In genomic region chr14:30214456-30215090, GRCh38 we compare ENCODE assay signal across 8 cellular contexts.
DNase-seq lines count a peak whose midpoint lies in the region; ATAC-seq and TF ChIP-seq lines count a peak whose summit lies in the region.

No MANE protein-coding gene starts in this region.

- H3K4me3 Mint-ChIP-seq in activated CD8-positive, alpha-beta T cell treated with anti-CD3 and anti-CD28 coated beads for 36 hours: no peak overlapping the region
- H3K4me3 Mint-ChIP-seq in activated CD8-positive, alpha-beta T cell treated with anti-CD3 and anti-CD28 coated beads, Interleukin-2, amount 10 ng/mL, durations not matched to agents 7 days and 5 days: no peak overlapping the region
- H3K4me3 Mint-ChIP-seq in neural crest cell: no peak overlapping the region

- POLR2A ChIA-PET in activated CD8-positive, alpha-beta T cell treated with anti-CD3 and anti-CD28 coated beads for 36 hours (lab: Charles Lee): no interaction called here
- POLR2A ChIA-PET in activated CD8-positive, alpha-beta T cell treated with anti-CD3 and anti-CD28 coated beads, Interleukin-2, amount 10 ng/mL, durations not matched to agents 7 days and 5 days (lab: Charles Lee): no interaction called here

- H3K4me1 Mint-ChIP-seq in activated CD8-positive, alpha-beta T cell treated with anti-CD3 and anti-CD28 coated beads for 36 hours (ENCODE audit: low read depth): no peaks in the 10 kb centered on the region
- no peaks in the 10 kb centered on the region for H3K4me1 Mint-ChIP-seq in activated CD8-positive, alpha-beta T cell treated with anti-CD3 and anti-CD28 coated beads, Interleukin-2, amount 10 ng/mL, durations not matched to agents 7 days and 5 days (ENCODE audit: low read depth)
- H3K4me1 Mint-ChIP-seq in neural crest cell: no peaks in the 10 kb centered on the region

- no peak overlapping the region for H3K27ac Mint-ChIP-seq in activated CD8-positive, alpha-beta T cell treated with anti-CD3 and anti-CD28 coated beads for 36 hours
- no peak overlapping the region for H3K27ac Mint-ChIP-seq in activated CD8-positive, alpha-beta T cell treated with anti-CD3 and anti-CD28 coated beads, Interleukin-2, amount 10 ng/mL, durations not matched to agents 7 days and 5 days
- H3K27ac Mint-ChIP-seq in neural crest cell (ENCODE audit: unreplicated experiment): no peak overlapping the region

- intact Hi-C loops in activated CD8-positive, alpha-beta T cell treated with anti-CD3 and anti-CD28 coated beads for 36 hours (cut with micrococcal nuclease): loop anchor here (10.0 kb wide), 1 partner anchor 660 kb away; no protein-coding TSS in a partner anchor

- no peaks in the 10 kb centered on the region for H3K27me3 Mint-ChIP-seq in activated CD8-positive, alpha-beta T cell treated with anti-CD3 and anti-CD28 coated beads for 36 hours
- no peaks in the 10 kb centered on the region for H3K27me3 Mint-ChIP-seq in activated CD8-positive, alpha-beta T cell treated with anti-CD3 and anti-CD28 coated beads, Interleukin-2, amount 10 ng/mL, durations not matched to agents 7 days and 5 days (ENCODE audit: low read depth)
- no peaks in the 10 kb centered on the region for H3K27me3 Mint-ChIP-seq in neural crest cell (ENCODE audit: low read depth)

- no peak for ATAC-seq in activated CD8-positive, alpha-beta T cell treated with anti-CD3 and anti-CD28 coated beads for 36 hours
- no peak for ATAC-seq in activated CD8-positive, alpha-beta T cell treated with anti-CD3 and anti-CD28 coated beads, Interleukin-2, amount 10 ng/mL, durations not matched to agents 7 days and 5 days

- H3K4me3 ChIP-seq in epithelial cell of proximal tubule (ENCODE audit: low read depth, low read length): no peak overlapping the region

- no peaks in the 10 kb centered on the region for H3K36me3 Mint-ChIP-seq in activated CD8-positive, alpha-beta T cell treated with anti-CD3 and anti-CD28 coated beads for 36 hours (ENCODE audit: low read depth)
- H3K36me3 Mint-ChIP-seq in activated CD8-positive, alpha-beta T cell treated with anti-CD3 and anti-CD28 coated beads, Interleukin-2, amount 10 ng/mL, durations not matched to agents 7 days and 5 days (ENCODE audit: low read depth): no peaks in the 10 kb centered on the region
- H3K36me3 Mint-ChIP-seq in neural crest cell (ENCODE audit: low read depth): no peaks in the 10 kb centered on the region

- CTCF ChIA-PET in activated CD8-positive, alpha-beta T cell treated with anti-CD3 and anti-CD28 coated beads for 36 hours (lab: Charles Lee): interaction anchor here (0.7 to 1.4 kb wide), 9 partner anchors 8 to 1463 kb away, joined by 3 to 5 read pairs (median 3); no protein-coding TSS in a partner anchor
- CTCF ChIA-PET in activated CD8-positive, alpha-beta T cell treated with anti-CD3 and anti-CD28 coated beads, Interleukin-2, amount 10 ng/mL, durations not matched to agents 7 days and 5 days (lab: Charles Lee): interaction anchor here (0.8 to 1.9 kb wide), 5 partner anchors 9 to 1463 kb away, joined by 3 to 7 read pairs (median 3); no protein-coding TSS in a partner anchor

- no peak for DNase-seq in activated CD8-positive, alpha-beta T cell treated with anti-CD3 and anti-CD28 coated beads for 36 hours
- no peak for DNase-seq in activated CD8-positive, alpha-beta T cell treated with anti-CD3 and anti-CD28 coated beads, Interleukin-2, amount 10 ng/mL, durations not matched to agents 7 days and 5 days
- DNase-seq in LoVo (ENCODE audit: low spot score) (peak; percentile 58), RKO (ENCODE audit: low spot score) (peak; percentile 63), epithelial cell of proximal tubule (ENCODE audit: low read depth) (no peak), neural crest cell (ENCODE audit: low read depth, low spot score) (peak; percentile 14)
- no peak for DNase-seq in activated CD8-positive, alpha-beta memory T cell treated with anti-CD3 and anti-CD28 coated beads for 24 hours
- no peak for DNase-seq in stimulated activated CD4-positive, alpha-beta T cell treated with anti-CD3 and anti-CD28 coated beads, Interleukin-15, amount 100 ng/mL, for 24 hours

- H3K9me3 Mint-ChIP-seq in activated CD8-positive, alpha-beta T cell treated with anti-CD3 and anti-CD28 coated beads for 36 hours: no peaks in the 10 kb centered on the region
- no peaks in the 10 kb centered on the region for H3K9me3 Mint-ChIP-seq in activated CD8-positive, alpha-beta T cell treated with anti-CD3 and anti-CD28 coated beads, Interleukin-2, amount 10 ng/mL, durations not matched to agents 7 days and 5 days (ENCODE audit: insufficient read depth)
- H3K9me3 Mint-ChIP-seq in neural crest cell: no peaks in the 10 kb centered on the region

- TF ChIP-seq CTCF in activated CD8-positive, alpha-beta T cell treated with anti-CD3 and anti-CD28 coated beads for 36 hours (IDR thresholded peaks at IDR 0.05): peak; percentile 52
- TF ChIP-seq CTCF in epithelial cell of proximal tubule (conservative IDR thresholded peaks at IDR 0.05; ENCODE audit: low read depth, low read length) (peak; percentile 79), neural crest cell (conservative IDR thresholded peaks at IDR 0.05) (peak; percentile 88)

Comparison
In these comparisons a context has a peak if more than half of its experiments do, and no peak if none do; other contexts are left out.
1. DNase-seq: peak in LoVo (single experiment), RKO (single experiment) and neural crest cell (single experiment); none in activated CD8-positive, alpha-beta T cell treated with anti-CD3 and anti-CD28 coated beads for 36 hours (single experiment), activated CD8-positive, alpha-beta T cell treated with anti-CD3 and anti-CD28 coated beads, Interleukin-2, amount 10 ng/mL, durations not matched to agents 7 days and 5 days (single experiment), epithelial cell of proximal tubule (single experiment), activated CD8-positive, alpha-beta memory T cell treated with anti-CD3 and anti-CD28 coated beads for 24 hours (single experiment) and stimulated activated CD4-positive, alpha-beta T cell treated with anti-CD3 and anti-CD28 coated beads, Interleukin-15, amount 100 ng/mL, for 24 hours (single experiment).
2. Peak in every context shown above with its lines, with median percentiles within 50 percentile points of each other: CTCF ChIP-seq.